8 cellular contexts compared by ENCODE assay signal in the genomic region with DNA sequence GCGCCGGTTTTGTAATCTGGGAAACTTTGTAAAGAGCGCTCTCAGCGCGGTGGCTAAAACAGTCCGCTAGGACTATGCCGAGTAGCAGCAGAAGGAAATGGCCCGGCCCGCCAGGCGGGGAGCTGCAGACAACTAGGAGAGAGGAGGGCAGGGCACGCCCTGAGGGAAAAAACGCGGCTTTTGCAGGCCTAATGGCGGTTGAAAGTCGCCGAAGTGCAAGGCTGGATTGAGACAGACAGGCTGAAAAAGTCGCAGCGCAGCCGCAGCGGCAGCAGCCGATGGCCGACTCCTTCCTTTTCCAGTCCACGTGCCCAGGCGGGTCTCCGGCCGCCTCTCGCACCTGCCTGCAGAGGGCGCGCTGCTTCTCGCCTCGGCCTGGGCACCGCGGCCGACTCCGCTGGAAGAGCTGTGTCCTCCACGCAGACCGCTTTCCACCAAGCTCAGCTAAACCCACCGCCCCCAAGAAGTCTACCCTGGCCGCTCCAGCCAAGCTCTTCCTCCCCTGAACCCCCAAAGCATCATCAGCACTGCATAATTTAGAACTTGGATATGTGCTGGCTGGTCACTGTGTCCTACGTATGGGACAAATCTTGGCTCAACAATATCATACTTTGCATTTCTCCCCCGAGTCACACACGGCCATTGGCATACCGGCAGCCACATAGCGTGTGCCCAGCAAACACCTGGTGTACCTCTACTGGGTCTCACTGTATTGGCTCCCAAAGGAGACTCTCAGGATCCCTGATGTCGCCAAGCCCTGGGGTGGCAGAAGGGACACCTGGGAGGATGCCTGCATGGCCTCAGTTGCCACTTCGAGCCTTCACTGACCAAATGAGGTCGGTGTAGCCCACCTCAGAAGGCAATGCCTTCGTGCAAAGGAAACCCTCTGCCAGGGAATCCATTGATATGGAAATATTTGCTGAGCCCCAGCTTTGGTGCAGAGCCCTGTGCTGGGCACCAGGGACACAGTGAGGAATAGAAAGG. TPM values are rescaled to one million over a fixed set of nuclear protein-coding genes. Genes with fewer than 3 reads are reported as not detected.
A peak's percentile ranks its signal among the peaks of the same experiment; 100 is the strongest.
DNase-seq lines count a peak whose midpoint lies in the region; ATAC-seq and TF ChIP-seq lines count a peak whose summit lies in the region.

No MANE protein-coding gene starts in this region.

- CTCF ChIA-PET in CD8-positive, alpha-beta memory T cell (lab: Charles Lee), result interaction anchor here (0.8 to 5.9 kb wide), 12 partner anchors 9 to 400 kb away, joined by 3 to 32 read pairs (median 5); a partner anchor contains a TSS

- intact Hi-C loops in adrenal gland (cut with DNase I), result no loop called here
- intact Hi-C loops in right cardiac atrium (cut with DNase I), result loop anchor here in 1 of 4 donors (10.0 kb wide), 1 partner anchor 58 kb away; no protein-coding TSS in a partner anchor
- intact Hi-C loops in sciatic nerve (cut with DNase I), result no loop called here

- peaks cover 0 to 1% of the 10 kb centered on the region in 2 donors for H3K27me3 Mint-ChIP-seq in CD8-positive, alpha-beta memory T cell

- peak overlapping the region; percentile 41 to 89 (median 81) for H3K4me3 Mint-ChIP-seq in CD8-positive, alpha-beta memory T cell

- DNase-seq in CD8-positive, alpha-beta memory T cell, result peak; percentile 44 to 64 (median 54)
- DNase-seq in HT-29 (ENCODE audit: low spot score), result peak; percentile 74
- peak; percentile 64 to 81 (median 66) for DNase-seq in adrenal gland
- DNase-seq in right cardiac atrium, result peak; percentile 62 to 87 (median 85)
- peak; percentile 74 for DNase-seq in sciatic nerve (ENCODE audit: low spot score)
- no peak for DNase-seq in NK-92 (lab: John Stamatoyannopoulos, UW; ENCODE audit: unreplicated experiment)

- H3K4me1 ChIP-seq in CD8-positive, alpha-beta memory T cell (ENCODE audit: insufficient read depth, low read length), result peaks cover 4% of the 10 kb centered on the region
- peaks cover 6 to 8% of the 10 kb centered on the region in 2 donors for H3K4me1 ChIP-seq in adrenal gland (replicated peaks in 1 of 2)
- no peaks in the 10 kb centered on the region for H3K4me1 ChIP-seq in right cardiac atrium (ENCODE audit: control insufficient read depth, insufficient read depth, low read length)

- peak in 1 of 2 donors; percentile 44 for TF ChIP-seq POLR2A in adrenal gland (IDR thresholded peaks at IDR 0.05)

- peak overlapping the region; percentile 81 for H2AFZ ChIP-seq in SU-DHL-6 (ENCODE audit: low read depth, low read length, severe bottlenecking)

- H3K9me3 ChIP-seq in CD8-positive, alpha-beta memory T cell (ENCODE audit: low read length), result no peaks in the 10 kb centered on the region
- H3K9me3 ChIP-seq in SU-DHL-6 (ENCODE audit: insufficient read depth, low read length) (no peaks in the 10 kb centered on the region), adrenal gland (replicated peaks in 1 of 3) (no peaks in the 10 kb centered on the region), right cardiac atrium (ENCODE audit: control insufficient read depth, low read length) (no peaks in the 10 kb centered on the region)

- peak overlapping the region; percentile 47 for H3K9ac ChIP-seq in SU-DHL-6 (ENCODE audit: low read length)

- no peaks in the 10 kb centered on the region for H3K79me2 ChIP-seq in SU-DHL-6 (ENCODE audit: insufficient read depth, low read length)

- no peaks in the 10 kb centered on the region for H3K9me2 ChIP-seq in SU-DHL-6 (replicated peaks; ENCODE audit: insufficient read depth, low read length)

- POLR2A ChIA-PET in CD8-positive, alpha-beta memory T cell (lab: Charles Lee), result interaction anchor here (0.5 kb wide), 1 partner anchor 208 kb away, joined by 3 read pairs; no protein-coding TSS in a partner anchor

- peak overlapping the region; percentile 37 for H3K4me3 ChIP-seq in CD8-positive, alpha-beta memory T cell (ENCODE audit: low read length)
- H3K4me3 ChIP-seq in SU-DHL-6 (ENCODE audit: insufficient read depth, low read length, poor library complexity, severe bottlenecking), result no peak overlapping the region
- peak overlapping the region in 1 of 4 donors; percentile 47 for H3K4me3 ChIP-seq in adrenal gland
- H3K4me3 ChIP-seq in right cardiac atrium (ENCODE audit: low read length), result peak overlapping the region; percentile 35

- ATAC-seq in GM19397 (IDR thresholded peaks at IDR 0.05; ENCODE audit: unreplicated experiment), result peak; percentile 93
- ATAC-seq in right cardiac atrium, result peak; percentile 82 to 84
- ATAC-seq in sciatic nerve, result peak; percentile 84

- no peaks in the 10 kb centered on the region for H3F3A ChIP-seq in SU-DHL-6 (ENCODE audit: insufficient read depth)

- no peaks in the 10 kb centered on the region for H3K36me3 ChIP-seq in CD8-positive, alpha-beta memory T cell (ENCODE audit: insufficient read depth, low read length)
- H3K36me3 ChIP-seq in SU-DHL-6 (ENCODE audit: low read length) (no peaks in the 10 kb centered on the region), adrenal gland (replicated peaks in 1 of 2) (no peaks in the 10 kb centered on the region)

- H3K27ac ChIP-seq in CD8-positive, alpha-beta memory T cell (ENCODE audit: low read depth, low read length), result no peak overlapping the region
- H3K27ac ChIP-seq in SU-DHL-6 (ENCODE audit: low read depth, low read length) (no peak overlapping the region), adrenal gland (peak overlapping the region in 4 of 5 donors; percentile 56 to 83 (median 72)), right cardiac atrium (ENCODE audit: low read length) (peak overlapping the region; percentile 72)

- no peaks in the 10 kb centered on the region for H3K27me3 ChIP-seq in CD8-positive, alpha-beta memory T cell (ENCODE audit: insufficient read depth, low read length, poor library complexity, severe bottlenecking)
- H3K27me3 ChIP-seq in SU-DHL-6 (ENCODE audit: low read length), result no peaks in the 10 kb centered on the region
- no peaks in the 10 kb centered on the region for H3K27me3 ChIP-seq in adrenal gland
- H3K27me3 ChIP-seq in right cardiac atrium (ENCODE audit: control insufficient read depth, insufficient read depth), result no peaks in the 10 kb centered on the region

- H3K36me3 Mint-ChIP-seq in CD8-positive, alpha-beta memory T cell, result no peaks in the 10 kb centered on the region

- H3K27ac Mint-ChIP-seq in CD8-positive, alpha-beta memory T cell, result peak overlapping the region in 7 of 8 donors; percentile 37 to 80 (median 48)

- TF ChIP-seq CTCF in SU-DHL-6 (IDR thresholded peaks at IDR 0.05; ENCODE audit: insufficient read depth, low read length, poor library complexity, severe bottlenecking), result peak; percentile 47
- peak; percentile 54 to 65 (median 62) for TF ChIP-seq CTCF in adrenal gland (IDR thresholded peaks at IDR 0.05)

- H3K9me3 Mint-ChIP-seq in CD8-positive, alpha-beta memory T cell, result no peaks in the 10 kb centered on the region

- 11 to 42% (median 36%) methylated on average over 32 to 48 of the region's 48 CpGs; no CpG with 5 or more reads in 1 of the 4 donors for WGBS in adrenal gland, 4 donors
- WGBS in right cardiac atrium, result 11% methylated on average over 48 of the region's 48 CpGs

- H4K20me1 ChIP-seq in SU-DHL-6 (ENCODE audit: low read depth, low read length), result no peaks in the 10 kb centered on the region

- peak overlapping the region; percentile 66 for H3K4me2 ChIP-seq in SU-DHL-6 (ENCODE audit: low read depth, low read length, poor library complexity, severe bottlenecking)

- peaks cover 7 to 10% (median 8%) of the 10 kb centered on the region in 3 donors for H3K4me1 Mint-ChIP-seq in CD8-positive, alpha-beta memory T cell

RNA-seq across cellular contexts. Expression of a gene that starts 14.5 kb away (rescaled TPM):
- total RNA-seq in CD8-positive, alpha-beta memory T cell, result 100 to 1,000 TPM; 644 to 674 TPM
- 221 TPM for polyA plus RNA-seq in CD8-positive, alpha-beta memory T cell
- total RNA-seq in HT-29 (2014; rRNA removed; shearing (Covaris generic)), result 437 and 452 TPM in 2 replicates
- total RNA-seq in adrenal gland (100 to 1,000 TPM; 168 to 313 (median 236) TPM), right cardiac atrium (100 to 1,000 TPM; 172 to 213 (median 198) TPM), sciatic nerve (73.2 TPM)
- polyA plus RNA-seq in adrenal gland (100 to 1,000 TPM in 1 of 3 donors, 10 to 100 TPM in 2; 65.2 to 245 (median 77.5) TPM), right cardiac atrium (126 TPM)

Comparison
In these comparisons a context has a peak if more than half of its experiments do, and no peak if none do; other contexts are left out.
1. H3K27ac ChIP-seq: peak in adrenal gland (4 of 5) and right cardiac atrium (single experiment); none in CD8-positive, alpha-beta memory T cell (single experiment) and SU-DHL-6 (single experiment).
2. Peak in every context shown above with its lines, with median percentiles within 50 percentile points of each other: ATAC-seq.